ENCODE assay signal across 25 cellular contexts in genomic region chr14:21506557-21506956, GRCh38.
"Had no signal": no experiment of that assay in that cellular context is flagged by ENCODE, and none has a peak within 500 bp of the region (broad histone marks: within the 10 kb centered on the region; RNA-seq: fewer than 3 reads in every experiment).

No MANE protein-coding gene starts in this region.

- FAIRE-seq: HTR-8/SVneo had no signal

- H3K9ac ChIP-seq: KMS-11, SK-N-SH had no signal

- H3K9me3 ChIP-seq: SK-N-SH had no signal

- H3K4me2 ChIP-seq: KMS-11, SK-N-SH had no signal

- ATAC-seq: Panc1, PC-3 had no signal

- DNase-seq: IMR-90; Kasumi-1; MM.1S; NCI-H1092 treated with DMSO at 0.1 percent for 48 hours; NCI-H1436; NCI-H187; NCI-H2029; NCI-H2081 treated with DMSO at 0.1 percent for 48 hours; NCI-H2171; NCI-H226; NCI-H446; NCI-H510A; NCI-H524 treated with DMSO at 0.1 percent for 48 hours; NCI-H69; NCI-H774; NK-92 treated with Interleukin-12 subunit alpha and Interleukin-12 subunit beta, amount 100 ng/mL, for 24 hours; PC-3; SHP77; SK-N-SH; SW 1271 had no signal

- H3K27ac ChIP-seq: HL-60, KMS-11, RWPE1 had no signal
